9 cellular contexts compared by ENCODE assay signal in the genomic region with DNA sequence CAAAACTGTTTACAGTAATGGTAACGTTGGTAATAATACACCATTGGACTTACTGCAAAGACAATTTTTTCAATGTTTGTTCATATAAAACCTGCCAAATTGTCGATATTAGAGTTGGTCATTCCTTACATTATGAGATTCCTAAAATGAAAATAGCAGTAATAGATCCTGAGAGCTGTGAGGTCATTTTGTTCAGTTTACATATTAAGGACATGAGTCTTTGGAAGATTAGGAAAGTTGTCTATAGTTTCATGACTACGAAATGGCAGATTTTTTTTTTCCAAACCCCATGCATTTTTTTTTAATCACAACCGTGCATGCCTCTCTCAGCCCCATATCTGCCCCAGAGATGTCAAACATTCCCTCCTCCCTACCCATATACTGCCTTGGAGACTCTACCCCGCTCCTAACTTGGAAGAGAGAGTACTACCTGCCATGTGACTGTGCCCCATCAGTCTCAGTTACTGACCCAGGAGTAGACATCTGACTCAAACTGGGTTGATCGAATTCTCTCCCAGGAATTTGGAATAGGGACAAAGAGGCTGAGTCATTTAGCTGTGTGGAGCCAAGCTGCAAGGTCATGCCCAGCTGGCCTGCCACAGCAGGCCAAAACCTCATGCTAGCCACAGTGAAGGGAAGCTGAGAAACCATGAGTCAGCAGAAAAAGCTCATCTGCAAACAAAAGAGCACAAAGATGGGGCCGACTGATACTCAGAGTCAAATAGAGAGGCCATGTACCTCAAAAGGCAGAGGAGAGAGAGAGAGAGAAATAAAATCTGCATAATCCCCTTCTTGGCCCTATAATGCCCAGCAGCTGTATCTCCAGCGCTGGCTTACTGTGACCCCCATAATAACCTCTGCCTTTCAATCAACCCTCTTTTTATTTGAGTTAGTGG. TPM values are rescaled to one million over a fixed set of nuclear protein-coding genes. Genes with fewer than 3 reads are reported as not detected.
DNase-seq lines count a peak whose midpoint lies in the region; ATAC-seq, FAIRE-seq and TF ChIP-seq lines count a peak whose summit lies in the region.
"Had no signal": no experiment of that assay in that cellular context is flagged by ENCODE, and none has a peak within 500 bp of the region (broad histone marks: within the 10 kb centered on the region; RNA-seq: fewer than 3 reads in every experiment).

No MANE protein-coding gene starts in this region.

- peak; percentile 94 for ATAC-seq in omental fat pad (ENCODE audit: low FRiP score)

- no peaks in the 10 kb centered on the region; the same call in 1 of the 2 replicates for H3K9me3 ChIP-seq in BE2C

- no peak overlapping the region for H3K4me3 ChIP-seq in BE2C (ENCODE audit: low read depth, low read length)

- 0 out of 2 replicates have a peak, but pooled peaks cover 4% of the 10 kb centered on the region for H3K4me1 ChIP-seq in BE2C

- TF ChIP-seq CTCF in omental fat pad (IDR thresholded peaks at IDR 0.05), result no peak
- no peak for TF ChIP-seq CTCF in BE2C (IDR thresholded peaks at IDR 0.05; ENCODE audit: low read depth, low read length)

- no peaks in the 10 kb centered on the region for H3K27me3 ChIP-seq in BE2C

- FAIRE-seq in HTR-8/SVneo (lab: Jason Lieb, UNC) (peak; percentile 46), frontal cortex (lab: Jason Lieb, UNC) (peak; percentile 61)
- FAIRE-seq: G401.6 had no signal

- H3K36me3 ChIP-seq in BE2C, result no peaks in the 10 kb centered on the region

- DNase-seq in NOMO-1 (lab: John Stamatoyannopoulos, UW; ENCODE audit: unreplicated experiment in 2 of 2) (peak; percentile 34 to 62), NOMO-1 treated with dmso at 0.1 percent for 144 hours (lab: John Stamatoyannopoulos, UW; ENCODE audit: unreplicated experiment) (no peak), HTR-8/SVneo (ENCODE audit: insufficient read length, low spot score) (peak; percentile 84), UCSD-AML1 (lab: John Stamatoyannopoulos, UW; ENCODE audit: unreplicated experiment) (peak; percentile 63), frontal cortex (ENCODE audit: low spot score in 2 of 2) (peak; percentile 58 to 62), omental fat pad (ENCODE audit: low spot score) (no peak), BE2C (no peak), NCI-H748 treated with DMSO at 0.1 percent for 48 hours (lab: John Stamatoyannopoulos, UW) (no peak)

RNA-seq across cellular contexts. Expression of a gene that starts 21.0 kb away (rescaled TPM):
- 57.1 TPM for total RNA-seq in frontal cortex
- total RNA-seq in omental fat pad, result 10 to 100 TPM; 22.9 to 41.6 (median 34.6) TPM
- polyA plus RNA-seq in BE2C (2012; ENCODE audit: insufficient read depth, insufficient read length, low read depth), result 61.8 TPM

Comparison
In these comparisons a context has a peak if more than half of its experiments do, and no peak if none do; other contexts are left out.
1. DNase-seq: peak in NOMO-1 (2 of 2), HTR-8/SVneo (single experiment), UCSD-AML1 (single experiment) and frontal cortex (2 of 2); none in NOMO-1 treated with dmso at 0.1 percent for 144 hours (single experiment), omental fat pad (single experiment), BE2C (single experiment) and NCI-H748 treated with DMSO at 0.1 percent for 48 hours (single experiment).